7 cellular contexts compared by ENCODE assay signal in the genomic region with DNA sequence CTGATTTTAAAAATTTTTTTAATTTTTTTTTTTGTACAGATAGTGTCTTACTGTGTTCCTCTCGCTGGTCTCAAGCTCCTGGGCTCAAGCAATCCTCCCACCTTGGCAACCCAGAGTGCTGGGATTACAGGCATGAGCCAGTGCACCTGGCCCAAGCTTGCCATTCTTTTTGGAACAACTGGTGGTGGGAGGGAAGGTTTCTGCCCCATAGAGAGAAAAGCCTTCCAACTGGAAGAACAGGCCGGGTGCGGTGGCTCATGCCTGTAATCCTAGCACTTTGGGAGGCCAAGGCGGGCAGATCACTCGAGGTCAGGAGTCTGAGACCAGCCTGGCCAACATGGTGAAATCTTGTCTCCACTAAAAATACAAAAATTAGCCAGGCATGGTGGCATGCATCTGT. TPM values are rescaled to one million over a fixed set of nuclear protein-coding genes. Genes with fewer than 3 reads are reported as not detected.
DNase-seq lines count a peak whose midpoint lies in the region; TF ChIP-seq lines count a peak whose summit lies in the region.
"Not testable (repeated sequence)": the region's sequence is repeated elsewhere in the genome, so short reads cannot be mapped to it uniquely, and the experiment has no call there.
"Had no signal": no experiment of that assay in that cellular context is flagged by ENCODE, and none has a peak within 500 bp of the region (broad histone marks: within the 10 kb centered on the region; RNA-seq: fewer than 3 reads in every experiment).

No MANE protein-coding gene starts in this region.

- not testable (repeated sequence) for TF ChIP-seq RAD21 in SK-N-SH (IDR thresholded peaks at IDR 0.05; ENCODE audit: low read length)

- TF ChIP-seq CTCF in SK-N-SH (IDR thresholded peaks at IDR 0.05) = not testable (repeated sequence)

- POLR2A ChIA-PET in SK-N-SH (lab: Yijun Ruan, JAX) = interaction anchor here (2.7 kb wide), 1 partner anchor 30 kb away, joined by 19 read pairs; the partner anchor contains the start of gene SIX5

- WGBS in SK-N-SH (ENCODE audit: low lambda C conversion rate) = 91% methylated on average over 5 of the region's 5 CpGs

- H3K9me2 ChIP-seq in SK-N-SH = not testable (repeated sequence)

- H3K4me1 ChIP-seq in SK-N-SH (ENCODE audit: control insufficient read depth in 1 of 2, insufficient read depth in 2 of 2, low read depth in 1 of 2, low read length in 1 of 2) = not testable (repeated sequence)
- H3K4me1 ChIP-seq in skeletal muscle tissue (ENCODE audit: control insufficient read depth in 3 of 3, insufficient read depth in 3 of 3, low read length in 3 of 3) = peaks cover 9 to 14% (median 13%) of the 10 kb centered on the region in 3 donors

- not testable (repeated sequence) for H4K20me1 ChIP-seq in SK-N-SH (ENCODE audit: insufficient read depth)

- H2AFZ ChIP-seq in SK-N-SH (ENCODE audit: low read depth) = not testable (repeated sequence)

- H3F3A ChIP-seq in SK-N-SH (replicated peaks; ENCODE audit: insufficient read depth) = not testable (repeated sequence)

- not testable (repeated sequence) for H3K27ac ChIP-seq in SK-N-SH (ENCODE audit: low read depth in 2 of 2, low read length in 1 of 2)
- H3K27ac ChIP-seq in skeletal muscle tissue (ENCODE audit: low read depth, low read length) = peak overlapping the region; percentile 19

- not testable (repeated sequence) for H3K9ac ChIP-seq in SK-N-SH
- H3K9ac ChIP-seq in skeletal muscle tissue (ENCODE audit: low read depth in 1 of 3, low read length in 3 of 3) = peak overlapping the region in 1 of 3 donors; percentile 62

- DNase-seq in ELF-1 (ENCODE audit: low read depth, low spot score) = peak; percentile 21
- not testable (repeated sequence) for DNase-seq in SK-N-SH
- peak; percentile 51 for DNase-seq in islet precursor cell

- H3K79me2 ChIP-seq in SK-N-SH (ENCODE audit: insufficient read depth) = not testable (repeated sequence)

- not testable (repeated sequence) for H3K27me3 ChIP-seq in SK-N-SH (ENCODE audit: insufficient read depth); skeletal muscle tissue (ENCODE audit: control insufficient read depth in 3 of 3, insufficient read depth in 3 of 3, low read length in 3 of 3)

- H3K9me3 ChIP-seq in SK-N-SH; skeletal muscle tissue (ENCODE audit: control insufficient read depth in 3 of 3, low read length in 3 of 3): not testable (repeated sequence)

- H3K4me2 ChIP-seq in SK-N-SH = 0 out of 2 replicates have a peak overlapping the region, but pooled peaks have one; percentile 41

- not testable (repeated sequence) for TF ChIP-seq EP300 in SK-N-SH (IDR thresholded peaks at IDR 0.05; ENCODE audit: borderline replicate concordance in 1 of 2, low read depth in 1 of 2, low read length in 1 of 2)

- not testable (repeated sequence) for H3K4me3 ChIP-seq in SK-N-SH (ENCODE audit: low read depth in 2 of 2, low read length in 1 of 2); skeletal muscle tissue (ENCODE audit: low read length in 3 of 3)

- H3K36me3 ChIP-seq in SK-N-SH (replicated peaks in 1 of 2; ENCODE audit: control insufficient read depth in 1 of 2, insufficient read depth in 2 of 2, low read length in 1 of 2); skeletal muscle tissue (ENCODE audit: control insufficient read depth in 3 of 3, insufficient read depth in 3 of 3, low read length in 3 of 3): not testable (repeated sequence)

- CTCF ChIA-PET in SK-N-SH (lab: Yijun Ruan, JAX) = interaction anchor here (0.6 to 7.3 kb wide), 26 partner anchors 9 to 183 kb away, joined by 3 to 100 read pairs (median 4); partner anchors contain the start of genes DMPK, FOXA3, RSPH6A and SIX5

RNA-seq across cellular contexts. Expression of gene DMWD, which starts 6.9 kb away (rescaled TPM):
- 39.3 and 40.6 TPM in 2 replicates for polyA plus RNA-seq in SK-N-SH (2012; rRNA removed)
- 11.6 and 18.4 TPM in 2 replicates for polyA plus RNA-seq in SK-N-SH (2012; cell fraction: cytosol; rRNA removed)
- polyA plus RNA-seq in SK-N-SH (2012; cell fraction: nucleus; rRNA removed) = 140 and 155 TPM in 2 replicates
- 20.4 TPM for total RNA-seq in skeletal muscle tissue

RNA-seq across cellular contexts. Expression of gene RSPH6A, which starts 15.6 kb away (rescaled TPM):
- 0.02 TPM in 1 of 2 replicates, not detected in the other for polyA plus RNA-seq in SK-N-SH (2012; rRNA removed)
- 0.01 TPM in 1 of 2 replicates, not detected in the other for polyA plus RNA-seq in SK-N-SH (2012; cell fraction: cytosol; rRNA removed)
- polyA plus RNA-seq in SK-N-SH (2012; cell fraction: nucleus; rRNA removed) = 0.04 and 0.05 TPM in 2 replicates
- total RNA-seq in skeletal muscle tissue = not detected
- total RNA-seq: bronchial epithelial cell had no signal
- polyA plus RNA-seq: immature natural killer cell, liver had no signal

RNA-seq across cellular contexts. Expression of gene DMPK, which starts 17.2 kb away (rescaled TPM):
- 86.4 and 92.2 TPM in 2 replicates for polyA plus RNA-seq in SK-N-SH (2012; rRNA removed)
- 37.4 and 40.6 TPM in 2 replicates for polyA plus RNA-seq in SK-N-SH (2012; cell fraction: cytosol; rRNA removed)
- polyA plus RNA-seq in SK-N-SH (2012; cell fraction: nucleus; rRNA removed) = 481 and 556 TPM in 2 replicates
- 160 TPM for total RNA-seq in skeletal muscle tissue

RNA-seq across cellular contexts. Expression of gene SIX5, which starts 30.5 kb away (rescaled TPM):
- 6.4 and 8.4 TPM in 2 replicates for polyA plus RNA-seq in SK-N-SH (2012; rRNA removed)
- polyA plus RNA-seq in SK-N-SH (2012; cell fraction: cytosol; rRNA removed) = 3.1 and 5.2 TPM in 2 replicates
- 22.8 and 31.2 TPM in 2 replicates for polyA plus RNA-seq in SK-N-SH (2012; cell fraction: nucleus; rRNA removed)
- total RNA-seq in skeletal muscle tissue = 8.4 TPM
